In genomic region chr15:84716036-84716732, GRCh38 we compare ENCODE assay signal across 8 cellular contexts. TPM values are rescaled to one million over a fixed set of nuclear protein-coding genes. Genes with fewer than 3 reads are reported as not detected.
DNase-seq lines count a peak whose midpoint lies in the region; ATAC-seq, FAIRE-seq and TF ChIP-seq lines count a peak whose summit lies in the region.

TSS of gene SEC11A (minus strand) at chr15:84716139. CDS start at chr15:84716075, 64 bp downstream.

- H3K27me3 ChIP-seq in HUES64 (ENCODE audit: insufficient read depth, low read length): no peaks in the 10 kb centered on the region
- no peaks in the 10 kb centered on the region for H3K27me3 ChIP-seq in OCI-LY1 (ENCODE audit: insufficient read depth, low read length)
- H3K27me3 ChIP-seq in endothelial cell of umbilical vein (ENCODE audit: control insufficient read depth in 2 of 2, insufficient read depth in 2 of 2, low read length in 2 of 2): no peaks in the 10 kb centered on the region

- H3K79me2 ChIP-seq in OCI-LY1 (ENCODE audit: insufficient read depth, low read length) (peaks cover 36% of the 10 kb centered on the region), endothelial cell of umbilical vein (ENCODE audit: control insufficient read depth, insufficient read depth, low read length) (peaks cover 45% of the 10 kb centered on the region)

- TF ChIP-seq CTCF in Calu3 (IDR thresholded peaks at IDR 0.05; ENCODE audit: unreplicated experiment): no peak
- no peak for TF ChIP-seq CTCF in OCI-LY1 (IDR thresholded peaks at IDR 0.05; ENCODE audit: low read length)
- no peak for TF ChIP-seq CTCF in endothelial cell of umbilical vein (IDR thresholded peaks at IDR 0.05; ENCODE audit: extremely low read depth in 1 of 2, insufficient read depth in 1 of 2, low read depth in 1 of 2, low read length in 2 of 2)

- no peaks in the 10 kb centered on the region for H3K9me2 ChIP-seq in OCI-LY1 (ENCODE audit: low read depth, low read length)

- H3K27ac ChIP-seq in HUES64 (ENCODE audit: low read depth, low read length): peak within 1 kb of the TSS; percentile 86
- H3K27ac ChIP-seq in OCI-LY1 (ENCODE audit: low read depth, low read length, poor library complexity, severe bottlenecking): peak within 1 kb of the TSS; percentile 47
- peak within 1 kb of the TSS; percentile 56 for H3K27ac ChIP-seq in endothelial cell of umbilical vein (ENCODE audit: insufficient read depth, low read depth, low read length)

- H4K20me1 ChIP-seq in OCI-LY1 (ENCODE audit: insufficient read depth, low read length) (no peaks in the 10 kb centered on the region), endothelial cell of umbilical vein (replicated peaks; ENCODE audit: control insufficient read depth, extremely low read depth, insufficient read depth, low read length) (no peaks in the 10 kb centered on the region)

- H3F3A ChIP-seq in OCI-LY1 (ENCODE audit: insufficient read depth, low read length): no peaks in the 10 kb centered on the region

- BruUV-seq in Calu3 (replicated peaks; lab: Mats Ljungman, UMichigan) (no TSS peak), endothelial cell of umbilical vein (replicated peaks; lab: Mats Ljungman, UMichigan) (no TSS peak)

- TF ChIP-seq POLR2A in endothelial cell of umbilical vein (IDR thresholded peaks at IDR 0.05; ENCODE audit: low read depth, low read length): peak; percentile 97

- H3K9me3 ChIP-seq in HUES64 (ENCODE audit: insufficient read depth, low read depth, low read length): no peaks in the 10 kb centered on the region
- no peaks in the 10 kb centered on the region for H3K9me3 ChIP-seq in OCI-LY1 (ENCODE audit: low read length)
- H3K9me3 ChIP-seq in endothelial cell of umbilical vein (replicated peaks; ENCODE audit: control insufficient read depth, insufficient read depth, low read length): no peaks in the 10 kb centered on the region

- FAIRE-seq in endothelial cell of umbilical vein (lab: Jason Lieb, UNC): peak; percentile 98

- no peaks in the 10 kb centered on the region for H3K27me3 Mint-ChIP-seq in Calu3 (ENCODE audit: unreplicated experiment)

- peaks cover 35% of the 10 kb centered on the region for H3K4me1 Mint-ChIP-seq in Calu3 (ENCODE audit: low read depth, unreplicated experiment)

- H3K4me3 ChIP-seq in HUES64 (ENCODE audit: low read length) (peak within 1 kb of the TSS; percentile 91), OCI-LY1 (ENCODE audit: low read depth, low read length, poor library complexity, severe bottlenecking) (peak within 1 kb of the TSS; percentile 80), endothelial cell of umbilical vein (replicated peaks in 1 of 3; ENCODE audit: insufficient read depth in 1 of 3, low read depth in 1 of 3, low read length in 3 of 3) (peak within 1 kb of the TSS; percentile 55 to 95 (median 85))

- H3K27ac Mint-ChIP-seq in Calu3 (ENCODE audit: unreplicated experiment): peak within 1 kb of the TSS; percentile 98

- H3K4me1 ChIP-seq in HUES64 (ENCODE audit: insufficient read depth, low read length) (peaks cover 9% of the 10 kb centered on the region), OCI-LY1 (ENCODE audit: insufficient read depth, low read length, severe bottlenecking) (peaks cover 24% of the 10 kb centered on the region), endothelial cell of umbilical vein (ENCODE audit: control insufficient read depth, extremely low read depth, insufficient read depth, low read length) (peaks cover 22% of the 10 kb centered on the region)

- H3K36me3 Mint-ChIP-seq in Calu3 (ENCODE audit: insufficient read depth, unreplicated experiment): peaks cover 57% of the 10 kb centered on the region

- POLR2A ChIA-PET in endothelial cell of umbilical vein (lab: Charles Lee): interaction anchor here (0.6 to 1.5 kb wide), 5 partner anchors 18 to 105 kb away, joined by 3 to 6 read pairs (median 3); no protein-coding TSS in a partner anchor

- peak within 1 kb of the TSS; percentile 93 for H3K9ac ChIP-seq in HUES64 (ENCODE audit: low read depth, low read length)
- peak within 1 kb of the TSS; percentile 80 for H3K9ac ChIP-seq in OCI-LY1 (ENCODE audit: low read length)
- peak within 1 kb of the TSS; percentile 87 for H3K9ac ChIP-seq in endothelial cell of umbilical vein (replicated peaks; ENCODE audit: extremely low read depth, insufficient read depth, low read length)

- DNase-seq in Calu3 (peak; percentile 99), endothelial cell of umbilical vein (ENCODE audit: low read depth, low spot score) (peak; percentile 97), midbrain (lab: John Stamatoyannopoulos, UW) (peak; percentile 96)
- DNase-seq in activated CD8-positive, alpha-beta memory T cell treated with anti-CD3 and anti-CD28 coated beads, Interleukin-2, amount 50 U/mL, for 48 hours: peak; percentile 96
- peak; percentile 70 to 84 for DNase-seq in stimulated activated CD8-positive, alpha-beta memory T cell treated with anti-CD3 and anti-CD28 coated beads, Interleukin-2, amount 100 ng/mL, for 1 hour (ENCODE audit: low read depth in 2 of 2)

- no peaks in the 10 kb centered on the region for H3K9me1 ChIP-seq in endothelial cell of umbilical vein (replicated peaks; ENCODE audit: control insufficient read depth, extremely low read depth, insufficient read depth, low read length)

- dilution Hi-C loops in endothelial cell of umbilical vein (cut with MboI; ENCODE audit: extremely low pct_ligation_motif_present, low sequenced_read_pairs): no loop called here

- CTCF ChIA-PET in Calu3 (lab: Charles Lee) (interaction anchor here (0.6 to 4.5 kb wide), 12 partner anchors 12 to 117 kb away, joined by 3 to 45 read pairs (median 4); no protein-coding TSS in a partner anchor), endothelial cell of umbilical vein (lab: Charles Lee) (interaction anchor here (0.6 to 2.1 kb wide), 8 partner anchors 9 to 117 kb away, joined by 3 to 5 read pairs (median 3); partner anchors contain the start of gene WDR73)

- WGBS in HUES64: under 1% methylated on average over 57 of the region's 57 CpGs

- H2AFZ ChIP-seq in OCI-LY1 (ENCODE audit: low read length) (no peak within 1 kb of the TSS), endothelial cell of umbilical vein (ENCODE audit: low read depth, low read length) (peak within 1 kb of the TSS; percentile 82)

- no peaks in the 10 kb centered on the region for H3K9me3 Mint-ChIP-seq in Calu3 (ENCODE audit: low read depth, unreplicated experiment)

- ATAC-seq in GM21447 (IDR thresholded peaks at IDR 0.05; ENCODE audit: unreplicated experiment): peak; percentile 91

- H3K36me3 ChIP-seq in HUES64 (ENCODE audit: insufficient read depth, low read length) (peaks cover 15% of the 10 kb centered on the region), OCI-LY1 (ENCODE audit: insufficient read depth, low read length) (peaks cover 4% of the 10 kb centered on the region; the same call in 1 of the 2 replicates), endothelial cell of umbilical vein (ENCODE audit: control insufficient read depth in 2 of 2, extremely low read depth in 1 of 2, insufficient read depth in 2 of 2, low read length in 2 of 2) (no peaks in the 10 kb centered on the region)

- H3K4me3 Mint-ChIP-seq in Calu3 (ENCODE audit: low read depth, unreplicated experiment): peak within 1 kb of the TSS; percentile 95

- intact Hi-C loops in Calu3 (cut with micrococcal nuclease; ENCODE audit: unreplicated experiment) (loop anchor here (1.0 to 5.0 kb wide), 3 partner anchors 19 to 59 kb away; partner anchors contain the start of gene NMB), endothelial cell of umbilical vein (cut with micrococcal nuclease) (loop anchor here (1.0 to 2.0 kb wide), 8 partner anchors 32 to 212 kb away; partner anchors contain the start of genes NMB, WDR73 and ZNF592)

- H3K4me2 ChIP-seq in OCI-LY1 (ENCODE audit: low read length) (peak within 1 kb of the TSS; percentile 71), endothelial cell of umbilical vein (ENCODE audit: insufficient read depth, low read length) (peak within 1 kb of the TSS; percentile 99)

TF ChIP-seq in endothelial cell of umbilical vein, 7 proteins besides CTCF, POLR2A, EP300 and RAD21:
- TF ChIP-seq MAX (IDR thresholded peaks at IDR 0.05; ENCODE audit: insufficient read depth, insufficient read length) (peak; percentile 11), MYC (IDR thresholded peaks at IDR 0.05; ENCODE audit: low read depth, low read length) (no peak), JUN (IDR thresholded peaks at IDR 0.05; ENCODE audit: borderline replicate concordance, insufficient read depth, insufficient read length, low read depth) (no peak), EZH2 (IDR thresholded peaks at IDR 0.05; ENCODE audit: borderline replicate concordance, low read depth, low read length, severe bottlenecking) (no peak), GATA2 (IDR thresholded peaks at IDR 0.05; ENCODE audit: insufficient read depth, insufficient read length, low read depth, low read length) (no peak), POLR2AphosphoS5 (IDR thresholded peaks at IDR 0.05; ENCODE audit: insufficient read depth, low read depth, low read length) (peak; percentile 95), FOS (IDR thresholded peaks at IDR 0.05; ENCODE audit: borderline replicate concordance, insufficient read depth, low read length) (no peak)

RNA-seq across cellular contexts. Expression of gene SEC11A, which starts in this region (rescaled TPM):
- total RNA-seq in Calu3 (2022) (214 and 243 TPM in 2 replicates), endothelial cell of umbilical vein (192 and 204 TPM in 2 replicates)
- polyA plus RNA-seq in HUES64 (2013, experiment 1 of 2): 186 TPM
- 199 TPM for polyA plus RNA-seq in HUES64 (2013, experiment 2 of 2)
- polyA plus RNA-seq in endothelial cell of umbilical vein: 165 and 189 TPM in 2 replicates
- polyA plus RNA-seq in endothelial cell of umbilical vein (2011; cell fraction: cytosol; rRNA removed): 127 and 147 TPM in 2 replicates
- 32.0 and 60.2 TPM in 2 replicates for polyA plus RNA-seq in endothelial cell of umbilical vein (2011; cell fraction: nucleus; rRNA removed)
- polyA plus RNA-seq in endothelial cell of umbilical vein (2012): 226 and 235 TPM in 2 replicates
- polyA minus RNA-seq in endothelial cell of umbilical vein: 127 and 165 TPM in 2 replicates
- polyA minus RNA-seq in endothelial cell of umbilical vein (2011; cell fraction: cytosol; rRNA and poly(A)+ RNA removed): 75.3 TPM
- polyA minus RNA-seq in endothelial cell of umbilical vein (2011; cell fraction: nucleus; rRNA and poly(A)+ RNA removed): 16.4 and 22.4 TPM in 2 replicates

Comparison
In these comparisons a context has a peak if more than half of its experiments do, and no peak if none do; other contexts are left out.
1. Peak in every context shown above with its lines: DNase-seq, ATAC-seq, H3K4me3 ChIP-seq and H3K27ac ChIP-seq.